In genomic region chr15:85556618-85556895, GRCh38 we compare ENCODE assay signal across 21 cellular contexts.
DNase-seq lines count a peak whose midpoint lies in the region; ATAC-seq and TF ChIP-seq lines count a peak whose summit lies in the region.
"Had no signal": no experiment of that assay in that cellular context is flagged by ENCODE, and none has a peak within 500 bp of the region (broad histone marks: within the 10 kb centered on the region; RNA-seq: fewer than 3 reads in every experiment).

No MANE protein-coding gene starts in this region.

- peak overlapping the region; percentile 96 for H3K4me2 ChIP-seq in KMS-11
- H3K4me2 ChIP-seq: BLaER1, PC-9 had no signal

- no peak for DNase-seq in activated CD4-positive, alpha-beta T cell treated with anti-CD3 and anti-CD28 coated beads, Interleukin-2, amount 10 ng/mL, durations not matched to agents 24 days and 14 days
- no peak for DNase-seq in activated CD4-positive, alpha-beta T cell treated with anti-CD3 and anti-CD28 coated beads for 1 hour
- peak; percentile 56 for DNase-seq in amniotic epithelial cell (ENCODE audit: low read depth)
- no peak for DNase-seq in uterus
- DNase-seq in NCI-H510A (lab: John Stamatoyannopoulos, UW): no peak
- DNase-seq: activated CD4-positive, CD25-positive, alpha-beta regulatory T cell; cortex of kidney; H9; hypothalamus; kidney; NCI-H1436; NCI-H2171; PC-9; small intestine; stimulated activated CD4-positive, alpha-beta T cell treated with anti-CD3 and anti-CD28 coated beads, Interleukin-4, amount 100 ng/mL, for 24 hours had no signal

- H3K4me3 Mint-ChIP-seq in activated CD4-positive, alpha-beta T cell treated with anti-CD3 and anti-CD28 coated beads, Interleukin-2, amount 10 ng/mL, durations not matched to agents 24 days and 14 days: no peak overlapping the region
- H3K4me3 Mint-ChIP-seq: brain; H9; T-helper 2 cell treated with Interferon-gamma antibody and Interleukin-4, amounts not matched to agents 5 μg/mL and 100 μg/mL, for 36 hours had no signal

- H3K36me3 Mint-ChIP-seq in activated CD4-positive, alpha-beta T cell treated with anti-CD3 and anti-CD28 coated beads, Interleukin-2, amount 10 ng/mL, durations not matched to agents 24 days and 14 days (ENCODE audit: low read depth): peaks cover 13% of the 10 kb centered on the region

- no peak for TF ChIP-seq CTCF in KMS-11 (conservative IDR thresholded peaks at IDR 0.05; ENCODE audit: low read depth, low read length)
- no peak for TF ChIP-seq CTCF in uterus (IDR thresholded peaks at IDR 0.05)

- H3K9me3 Mint-ChIP-seq in activated CD4-positive, alpha-beta T cell treated with anti-CD3 and anti-CD28 coated beads, Interleukin-2, amount 10 ng/mL, durations not matched to agents 24 days and 14 days: no peaks in the 10 kb centered on the region
- H3K9me3 Mint-ChIP-seq: brain; T-helper 2 cell treated with Interferon-gamma antibody and Interleukin-4, amounts not matched to agents 5 μg/mL and 100 μg/mL, for 36 hours had no signal

- H3K4me1 Mint-ChIP-seq in activated CD4-positive, alpha-beta T cell treated with anti-CD3 and anti-CD28 coated beads, Interleukin-2, amount 10 ng/mL, durations not matched to agents 24 days and 14 days: peaks cover 41% of the 10 kb centered on the region

- no peaks in the 10 kb centered on the region for H3K36me3 ChIP-seq in KMS-11 (ENCODE audit: insufficient read depth)
- no peaks in the 10 kb centered on the region for H3K36me3 ChIP-seq in uterus

- no peak overlapping the region for H2AFZ ChIP-seq in KMS-11 (ENCODE audit: low read depth)
- H2AFZ ChIP-seq: PC-9 had no signal

- H3K9ac ChIP-seq in KMS-11: no peak overlapping the region
- H3K9ac ChIP-seq: BLaER1 had no signal

- peak overlapping the region; percentile 2 for H3K27ac Mint-ChIP-seq in activated CD4-positive, alpha-beta T cell treated with anti-CD3 and anti-CD28 coated beads, Interleukin-2, amount 10 ng/mL, durations not matched to agents 24 days and 14 days
- H3K27ac Mint-ChIP-seq: brain; T-helper 2 cell treated with Interferon-gamma antibody and Interleukin-4, amounts not matched to agents 5 μg/mL and 100 μg/mL, for 36 hours had no signal

- H3K4me3 ChIP-seq in KMS-11 (IDR thresholded peaks at IDR 0.05; ENCODE audit: insufficient read depth, low read depth, low read length) (no peak overlapping the region), mononuclear cell (ENCODE audit: low read length) (peak overlapping the region; percentile 37), uterus (no peak overlapping the region)
- H3K4me3 ChIP-seq: BLaER1, PC-9 had no signal

- peaks cover 37% of the 10 kb centered on the region for H3K4me1 ChIP-seq in KMS-11 (ENCODE audit: low read depth, poor library complexity, severe bottlenecking)
- peaks cover 68% of the 10 kb centered on the region for H3K4me1 ChIP-seq in mononuclear cell (ENCODE audit: insufficient read depth, low read length)
- H3K4me1 ChIP-seq in uterus: no peaks in the 10 kb centered on the region

- 0 out of 2 replicates have a peak, but pooled peaks cover 5% of the 10 kb centered on the region for H4K20me1 ChIP-seq in KMS-11 (ENCODE audit: insufficient read depth)
- H4K20me1 ChIP-seq: BLaER1 had no signal

- H3K27me3 Mint-ChIP-seq in activated CD4-positive, alpha-beta T cell treated with anti-CD3 and anti-CD28 coated beads, Interleukin-2, amount 10 ng/mL, durations not matched to agents 24 days and 14 days: no peaks in the 10 kb centered on the region
- H3K27me3 Mint-ChIP-seq: brain had no signal

- H3K27me3 ChIP-seq in KMS-11 (ENCODE audit: insufficient read depth, low read depth) (no peaks in the 10 kb centered on the region), mononuclear cell (ENCODE audit: insufficient read depth, low read length) (no peaks in the 10 kb centered on the region), uterus (no peaks in the 10 kb centered on the region)
- H3K27me3 ChIP-seq: BLaER1 had no signal

- no peaks in the 10 kb centered on the region for H3K9me3 ChIP-seq in mononuclear cell (ENCODE audit: low read depth, low read length)
- no peaks in the 10 kb centered on the region for H3K9me3 ChIP-seq in uterus

- H3K79me2 ChIP-seq in KMS-11 (ENCODE audit: insufficient read depth, low read depth): no peaks in the 10 kb centered on the region

- H3K27ac ChIP-seq in KMS-11 (no peak overlapping the region), uterus (no peak overlapping the region)
- H3K27ac ChIP-seq: BLaER1, PC-9 had no signal

- no peak for TF ChIP-seq POLR2A in uterus (IDR thresholded peaks at IDR 0.05)

- no peak for ATAC-seq in GM18858 (IDR thresholded peaks at IDR 0.05; ENCODE audit: unreplicated experiment)

- intact Hi-C loops in activated CD4-positive, alpha-beta T cell treated with anti-CD3 and anti-CD28 coated beads, Interleukin-2, amount 10 ng/mL, durations not matched to agents 24 days and 14 days (cut with micrococcal nuclease): loop anchor here (1.0 kb wide), 1 partner anchor 13 kb away; no protein-coding TSS in a partner anchor
- intact Hi-C loops in uterus (cut with DNase I; ENCODE audit: low total_unique reads): no loop called here
